In genomic region chr7:100908512-100908911, GRCh38 we compare ENCODE assay signal across 9 cellular contexts. TPM values are rescaled to one million over a fixed set of nuclear protein-coding genes. Genes with fewer than 3 reads are reported as not detected.
"Had no signal": no experiment of that assay in that cellular context is flagged by ENCODE, and none has a peak within 500 bp of the region (broad histone marks: within the 10 kb centered on the region; RNA-seq: fewer than 3 reads in every experiment).

No MANE protein-coding gene starts in this region.

- FAIRE-seq: G401.6, GM12878, GM12891, GM12892, GM18507, GM19239 had no signal

- H3K4me3 ChIP-seq: GM12878 had no signal

- ATAC-seq: GM12878 had no signal

- DNase-seq: GDM1, GF-D8 had no signal

RNA-seq across cellular contexts. Expression of gene MUC3A, which starts 40.8 kb away (rescaled TPM):
- total RNA-seq: G401 had no signal
